8 cellular contexts compared by ENCODE assay signal in genomic region chr7:92717982-92718716, GRCh38.
A peak's percentile ranks its signal among the peaks of the same experiment; 100 is the strongest.
DNase-seq lines count a peak whose midpoint lies in the region; ATAC-seq and TF ChIP-seq lines count a peak whose summit lies in the region.

No MANE protein-coding gene starts in this region.

- H3K36me3 ChIP-seq in naive thymus-derived CD4-positive, alpha-beta T cell (ENCODE audit: control insufficient read depth in 2 of 3, insufficient read depth in 3 of 3, low read length in 3 of 3) = no peaks in the 10 kb centered on the region

- peaks cover 3% of the 10 kb centered on the region in 2 donors for H3K36me3 Mint-ChIP-seq in CD14-positive monocyte
- H3K36me3 Mint-ChIP-seq in activated CD8-positive, alpha-beta T cell treated with anti-CD3 and anti-CD28 coated beads, Interleukin-2, amount 10 ng/mL, durations not matched to agents 7 days and 5 days (ENCODE audit: low read depth) = peaks cover 73% of the 10 kb centered on the region
- H3K36me3 Mint-ChIP-seq in endothelial cell (ENCODE audit: low read depth, unreplicated experiment) = peaks cover 3% of the 10 kb centered on the region
- peaks cover 4 to 48% (median 10%) of the 10 kb centered on the region in 5 donors for H3K36me3 Mint-ChIP-seq in naive thymus-derived CD4-positive, alpha-beta T cell

- DNase-seq in CD14-positive monocyte (ENCODE audit: low spot score) = peak; percentile 50
- DNase-seq in NCI-H1092 (lab: John Stamatoyannopoulos, UW) = peak; percentile 42
- peak; percentile 82 for DNase-seq in activated CD8-positive, alpha-beta T cell treated with anti-CD3 and anti-CD28 coated beads, Interleukin-2, amount 10 ng/mL, durations not matched to agents 7 days and 5 days
- peak; percentile 7 for DNase-seq in endothelial cell (ENCODE audit: low spot score)
- DNase-seq in naive thymus-derived CD4-positive, alpha-beta T cell = peak in 8 of 9 donors; percentile 45 to 73 (median 62)
- DNase-seq in stimulated activated naive CD8-positive, alpha-beta T cell treated with anti-CD3 and anti-CD28 coated beads, Interleukin-15, Interleukin-2, amounts not matched to agents 100 U/mL and 50 U/mL, for 24 hours = peak; percentile 56
- no peak for DNase-seq in RKO (ENCODE audit: low spot score)

- ATAC-seq in GM21528 (IDR thresholded peaks at IDR 0.05; ENCODE audit: low FRiP score, unreplicated experiment) = peak; percentile 61
- ATAC-seq in activated CD8-positive, alpha-beta T cell treated with anti-CD3 and anti-CD28 coated beads, Interleukin-2, amount 10 ng/mL, durations not matched to agents 7 days and 5 days = peak; percentile 95
- peak; percentile 91 for ATAC-seq in naive thymus-derived CD4-positive, alpha-beta T cell
- peak; percentile 92 for ATAC-seq in stimulated activated naive CD8-positive, alpha-beta T cell treated with anti-CD3 and anti-CD28 coated beads, Interleukin-15, Interleukin-2, amounts not matched to agents 100 U/mL and 50 U/mL, for 24 hours

- H3K4me1 Mint-ChIP-seq in CD14-positive monocyte (peaks cover 27% of the 10 kb centered on the region), endothelial cell (ENCODE audit: unreplicated experiment) (peaks cover 14% of the 10 kb centered on the region)
- peaks cover 64% of the 10 kb centered on the region for H3K4me1 Mint-ChIP-seq in activated CD8-positive, alpha-beta T cell treated with anti-CD3 and anti-CD28 coated beads, Interleukin-2, amount 10 ng/mL, durations not matched to agents 7 days and 5 days (ENCODE audit: low read depth)
- peaks cover 26 to 73% (median 40%) of the 10 kb centered on the region in 7 donors for H3K4me1 Mint-ChIP-seq in naive thymus-derived CD4-positive, alpha-beta T cell

- H3K27ac Mint-ChIP-seq in CD14-positive monocyte = peak overlapping the region; percentile 95 to 99 (median 97)
- H3K27ac Mint-ChIP-seq in activated CD8-positive, alpha-beta T cell treated with anti-CD3 and anti-CD28 coated beads, Interleukin-2, amount 10 ng/mL, durations not matched to agents 7 days and 5 days = peak overlapping the region; percentile 94
- peak overlapping the region; percentile 96 for H3K27ac Mint-ChIP-seq in endothelial cell (ENCODE audit: unreplicated experiment)
- H3K27ac Mint-ChIP-seq in naive thymus-derived CD4-positive, alpha-beta T cell = peak overlapping the region; percentile 88 to 99 (median 96)

- peak overlapping the region; percentile 62 for H3K4me3 ChIP-seq in naive thymus-derived CD4-positive, alpha-beta T cell (ENCODE audit: low read length)

- CTCF ChIA-PET in activated CD8-positive, alpha-beta T cell treated with anti-CD3 and anti-CD28 coated beads, Interleukin-2, amount 10 ng/mL, durations not matched to agents 7 days and 5 days (lab: Charles Lee) = interaction anchor here (1.2 to 1.7 kb wide), 5 partner anchors 9 to 115 kb away, joined by 3 to 6 read pairs (median 4); no protein-coding TSS in a partner anchor
- CTCF ChIA-PET in naive thymus-derived CD4-positive, alpha-beta T cell (lab: Charles Lee) = no interaction called here

- H3K4me1 ChIP-seq in naive thymus-derived CD4-positive, alpha-beta T cell (ENCODE audit: control insufficient read depth in 2 of 2, insufficient read depth in 2 of 2, low read length in 2 of 2) = peaks cover 10 to 14% of the 10 kb centered on the region in 2 donors

- H3K27me3 ChIP-seq in naive thymus-derived CD4-positive, alpha-beta T cell (ENCODE audit: control insufficient read depth in 2 of 2, insufficient read depth in 2 of 2, low read length in 2 of 2) = no peaks in the 10 kb centered on the region

- H3K9me3 ChIP-seq in naive thymus-derived CD4-positive, alpha-beta T cell (ENCODE audit: control insufficient read depth in 2 of 3, low read length in 3 of 3) = no peaks in the 10 kb centered on the region

- intact Hi-C loops in CD14-positive monocyte (cut with micrococcal nuclease) = loop anchor here in 1 of 2 donors (5.0 kb wide), 1 partner anchor 114 kb away; no protein-coding TSS in a partner anchor
- intact Hi-C loops in naive thymus-derived CD4-positive, alpha-beta T cell (cut with micrococcal nuclease) = loop anchor here (1.0 to 2.0 kb wide), 11 partner anchors 15 to 401 kb away; partner anchors contain the start of genes PEX1 (in 1 of the 2) and RBM48 (in 1 of the 2)

- H3K27ac ChIP-seq in naive thymus-derived CD4-positive, alpha-beta T cell (ENCODE audit: low read depth, low read length) = peak overlapping the region; percentile 49

- peaks cover 0 to 2% (median 0%) of the 10 kb centered on the region in 3 donors for H3K27me3 Mint-ChIP-seq in CD14-positive monocyte (ENCODE audit: low read depth in 3 of 3)
- no peaks in the 10 kb centered on the region for H3K27me3 Mint-ChIP-seq in activated CD8-positive, alpha-beta T cell treated with anti-CD3 and anti-CD28 coated beads, Interleukin-2, amount 10 ng/mL, durations not matched to agents 7 days and 5 days (ENCODE audit: low read depth)
- peaks cover 2% of the 10 kb centered on the region for H3K27me3 Mint-ChIP-seq in endothelial cell (ENCODE audit: unreplicated experiment)
- H3K27me3 Mint-ChIP-seq in naive thymus-derived CD4-positive, alpha-beta T cell = no peaks in the 10 kb centered on the region

- peak overlapping the region; percentile 95 to 100 for H3K4me3 Mint-ChIP-seq in CD14-positive monocyte
- H3K4me3 Mint-ChIP-seq in activated CD8-positive, alpha-beta T cell treated with anti-CD3 and anti-CD28 coated beads, Interleukin-2, amount 10 ng/mL, durations not matched to agents 7 days and 5 days = peak overlapping the region; percentile 82
- peak overlapping the region; percentile 47 for H3K4me3 Mint-ChIP-seq in endothelial cell (ENCODE audit: unreplicated experiment)
- H3K4me3 Mint-ChIP-seq in naive thymus-derived CD4-positive, alpha-beta T cell = peak overlapping the region; percentile 84 to 96 (median 94)

- TF ChIP-seq CTCF in CD14-positive monocyte (IDR thresholded peaks at IDR 0.05) (no peak), endothelial cell (IDR thresholded peaks at IDR 0.05; ENCODE audit: unreplicated experiment) (no peak)

- no peaks in the 10 kb centered on the region for H3K9me3 Mint-ChIP-seq in CD14-positive monocyte
- H3K9me3 Mint-ChIP-seq in activated CD8-positive, alpha-beta T cell treated with anti-CD3 and anti-CD28 coated beads, Interleukin-2, amount 10 ng/mL, durations not matched to agents 7 days and 5 days (ENCODE audit: insufficient read depth) = no peaks in the 10 kb centered on the region
- H3K9me3 Mint-ChIP-seq in endothelial cell (ENCODE audit: unreplicated experiment) = no peaks in the 10 kb centered on the region
- no peaks in the 10 kb centered on the region for H3K9me3 Mint-ChIP-seq in naive thymus-derived CD4-positive, alpha-beta T cell

- POLR2A ChIA-PET in activated CD8-positive, alpha-beta T cell treated with anti-CD3 and anti-CD28 coated beads, Interleukin-2, amount 10 ng/mL, durations not matched to agents 7 days and 5 days (lab: Charles Lee) = interaction anchor here (0.9 to 1.6 kb wide), 5 partner anchors 9 to 118 kb away, joined by 3 to 8 read pairs (median 3); no protein-coding TSS in a partner anchor
- POLR2A ChIA-PET in naive thymus-derived CD4-positive, alpha-beta T cell (lab: Charles Lee) = interaction anchor here (1.1 kb wide), 1 partner anchor 118 kb away, joined by 5 read pairs; no protein-coding TSS in a partner anchor

Comparison
In these comparisons a context has a peak if more than half of its experiments do, and no peak if none do; other contexts are left out.
1. H3K4me3 Mint-ChIP-seq: peak in every context shown above with its lines; median percentile 98 in CD14-positive monocyte; 94 in naive thymus-derived CD4-positive, alpha-beta T cell; 82 in activated CD8-positive, alpha-beta T cell treated with anti-CD3 and anti-CD28 coated beads, Interleukin-2, amount 10 ng/mL, durations not matched to agents 7 days and 5 days; 47 in endothelial cell.